17 cellular contexts compared by ENCODE assay signal in genomic region chr11:64841592-64842365, GRCh38. TPM values are rescaled to one million over a fixed set of nuclear protein-coding genes. Genes with fewer than 3 reads are reported as not detected.
DNase-seq lines count a peak whose midpoint lies in the region; ATAC-seq and TF ChIP-seq lines count a peak whose summit lies in the region.
"Had no signal": no experiment of that assay in that cellular context is flagged by ENCODE, and none has a peak within 500 bp of the region (broad histone marks: within the 10 kb centered on the region; RNA-seq: fewer than 3 reads in every experiment).

No MANE protein-coding gene starts in this region.

- no peak overlapping the region for H3K27ac Mint-ChIP-seq in activated CD8-positive, alpha-beta memory T cell treated with anti-CD3 and anti-CD28 coated beads, Interleukin-2, amount 10 ng/mL, durations not matched to agents 7 days and 5 days
- H3K27ac Mint-ChIP-seq: activated CD8-positive, alpha-beta T cell treated with anti-CD3 and anti-CD28 coated beads, Interleukin-2, amount 10 ng/mL, durations not matched to agents 7 days and 5 days had no signal

- intact Hi-C loops in breast epithelium (cut with DNase I; ENCODE audit: low total_unique reads) = no loop called here

- H3K36me3 Mint-ChIP-seq in activated CD8-positive, alpha-beta memory T cell treated with anti-CD3 and anti-CD28 coated beads, Interleukin-2, amount 10 ng/mL, durations not matched to agents 7 days and 5 days = no peaks in the 10 kb centered on the region

- WGBS in mesenchymal stem cell = 85% methylated on average over 15 of the region's 15 CpGs
- WGBS in upper lobe of left lung, 2 donors = 87% methylated on average over 8 to 14 of the region's 15 CpGs

- TF ChIP-seq CTCF in breast epithelium (IDR thresholded peaks at IDR 0.05) (no peak), upper lobe of left lung (IDR thresholded peaks at IDR 0.05) (no peak), coronary artery (IDR thresholded peaks at IDR 0.05) (no peak)

- H4K91ac ChIP-seq in mesenchymal stem cell (ENCODE audit: low read length) = no peak overlapping the region

- H3K27ac ChIP-seq in breast epithelium (peak overlapping the region; percentile 94 to 96), mesenchymal stem cell (ENCODE audit: low read length, poor library complexity, severe bottlenecking) (no peak overlapping the region), upper lobe of left lung (peak overlapping the region; percentile 77 to 88 (median 79)), coronary artery (no peak overlapping the region)

- H2BK120ac ChIP-seq in mesenchymal stem cell (ENCODE audit: low read depth, low read length) = no peak overlapping the region

- H4K8ac ChIP-seq in mesenchymal stem cell (ENCODE audit: low read length) = peak overlapping the region; percentile 48

- peak; percentile 40 for DNase-seq in activated CD8-positive, alpha-beta memory T cell treated with anti-CD3 and anti-CD28 coated beads, Interleukin-2, amount 10 ng/mL, durations not matched to agents 7 days and 5 days
- no peak for DNase-seq in activated CD8-positive, alpha-beta memory T cell treated with anti-CD3 and anti-CD28 coated beads for 24 hours
- DNase-seq in breast epithelium (ENCODE audit: low spot score in 2 of 2) = peak in 1 of 2 donors; percentile 88
- DNase-seq in mesenchymal stem cell = no peak
- DNase-seq in upper lobe of left lung = peak in 1 of 2 donors; percentile 51
- DNase-seq in coronary artery (ENCODE audit: low spot score) = no peak
- DNase-seq in stimulated activated CD4-positive, alpha-beta T cell treated with anti-CD3 and anti-CD28 coated beads, Interleukin-2, amount 100 ng/mL, for 48 hours = no peak
- no peak for DNase-seq in HPDE6-E6E7 (ENCODE audit: extremely low spot score)
- DNase-seq: 8988T; activated CD8-positive, alpha-beta T cell treated with anti-CD3 and anti-CD28 coated beads, Interleukin-2, amount 10 ng/mL, durations not matched to agents 7 days and 5 days; activated effector memory CD4-positive, alpha-beta T cell treated with anti-CD3 and anti-CD28 coated beads, Interleukin-2, amount 50 U/mL, for 16 hours; aorta; DND-41; MM.1S; SW 1271 had no signal

- peak overlapping the region; percentile 56 for H2BK15ac ChIP-seq in mesenchymal stem cell (ENCODE audit: low read depth, poor library complexity, severe bottlenecking)

- peak overlapping the region in 1 of 2 experiments; percentile 53 for H2BK12ac ChIP-seq in mesenchymal stem cell (ENCODE audit: low read length in 2 of 2)

- TF ChIP-seq POLR2A in breast epithelium (IDR thresholded peaks at IDR 0.05) (no peak), upper lobe of left lung (IDR thresholded peaks at IDR 0.05) (no peak)

- H3K36me3 ChIP-seq in breast epithelium = no peaks in the 10 kb centered on the region
- peaks cover 0 to 28% of the 10 kb centered on the region in 2 experiments for H3K36me3 ChIP-seq in mesenchymal stem cell (ENCODE audit: control insufficient read depth in 1 of 2, insufficient read depth in 2 of 2, low read depth in 1 of 2, low read length in 2 of 2)
- peaks cover 0 to 22% (median 16%) of the 10 kb centered on the region in 4 donors for H3K36me3 ChIP-seq in upper lobe of left lung

- peak overlapping the region in 1 of 2 experiments; percentile 24 for H3K23ac ChIP-seq in mesenchymal stem cell (ENCODE audit: low read length in 2 of 2)

- no peak for ATAC-seq in activated CD8-positive, alpha-beta memory T cell treated with anti-CD3 and anti-CD28 coated beads, Interleukin-2, amount 10 ng/mL, durations not matched to agents 7 days and 5 days
- no peak for ATAC-seq in upper lobe of left lung (ENCODE audit: low FRiP score in 2 of 2)
- ATAC-seq: activated CD8-positive, alpha-beta T cell treated with anti-CD3 and anti-CD28 coated beads, Interleukin-2, amount 10 ng/mL, durations not matched to agents 7 days and 5 days had no signal

- no peaks in the 10 kb centered on the region for H3K9me3 Mint-ChIP-seq in activated CD8-positive, alpha-beta memory T cell treated with anti-CD3 and anti-CD28 coated beads, Interleukin-2, amount 10 ng/mL, durations not matched to agents 7 days and 5 days (ENCODE audit: low read depth)

- no peak overlapping the region for H3K9ac ChIP-seq in mesenchymal stem cell (ENCODE audit: low read length)

- H3K27me3 Mint-ChIP-seq in activated CD8-positive, alpha-beta memory T cell treated with anti-CD3 and anti-CD28 coated beads, Interleukin-2, amount 10 ng/mL, durations not matched to agents 7 days and 5 days = no peaks in the 10 kb centered on the region

- peaks cover 0 to 10% of the 10 kb centered on the region in 2 donors for H3K4me1 ChIP-seq in breast epithelium
- peaks cover 32% of the 10 kb centered on the region for H3K4me1 ChIP-seq in mesenchymal stem cell (ENCODE audit: control insufficient read depth, insufficient read depth, low read depth, low read length)
- peaks cover 8 to 35% (median 23%) of the 10 kb centered on the region in 4 donors for H3K4me1 ChIP-seq in upper lobe of left lung

- no peak overlapping the region for H3K18ac ChIP-seq in mesenchymal stem cell (ENCODE audit: low read depth in 1 of 2, low read length in 2 of 2)

- H3K9me3 ChIP-seq in breast epithelium = no peaks in the 10 kb centered on the region
- no peaks in the 10 kb centered on the region for H3K9me3 ChIP-seq in mesenchymal stem cell (ENCODE audit: control insufficient read depth, low read length)
- no peaks in the 10 kb centered on the region for H3K9me3 ChIP-seq in upper lobe of left lung

- TF ChIP-seq EP300 in upper lobe of left lung (IDR thresholded peaks at IDR 0.05) = no peak

- no peak overlapping the region for H3K4me3 Mint-ChIP-seq in activated CD8-positive, alpha-beta memory T cell treated with anti-CD3 and anti-CD28 coated beads, Interleukin-2, amount 10 ng/mL, durations not matched to agents 7 days and 5 days
- H3K4me3 Mint-ChIP-seq: activated CD8-positive, alpha-beta T cell treated with anti-CD3 and anti-CD28 coated beads, Interleukin-2, amount 10 ng/mL, durations not matched to agents 7 days and 5 days; CD14-positive monocyte had no signal

- no peak overlapping the region for H3K14ac ChIP-seq in mesenchymal stem cell (ENCODE audit: low read length in 2 of 2)

- H2BK5ac ChIP-seq in mesenchymal stem cell (ENCODE audit: low read depth, low read length, poor library complexity, severe bottlenecking) = no peak overlapping the region

- peak overlapping the region in 2 of 3 donors; percentile 68 to 82 for H3K4me3 ChIP-seq in breast epithelium
- H3K4me3 ChIP-seq in mesenchymal stem cell (ENCODE audit: insufficient read depth in 1 of 2, low read depth in 1 of 2, low read length in 2 of 2) = no peak overlapping the region
- no peak overlapping the region for H3K4me3 ChIP-seq in upper lobe of left lung
- H3K4me3 ChIP-seq in coronary artery = no peak overlapping the region

- peak overlapping the region; percentile 14 for H2AK5ac ChIP-seq in mesenchymal stem cell (ENCODE audit: low read length, severe bottlenecking)

- CTCF ChIA-PET in activated CD8-positive, alpha-beta memory T cell treated with anti-CD3 and anti-CD28 coated beads, Interleukin-2, amount 10 ng/mL, durations not matched to agents 7 days and 5 days (lab: Charles Lee) = interaction anchor here (1.5 to 29.2 kb wide), 3 partner anchors 19 to 54 kb away, joined by 4 to 1163 read pairs (median 409); partner anchors contain the start of gene EHD1

- H3K4ac ChIP-seq in mesenchymal stem cell (ENCODE audit: low read depth in 1 of 2, low read length in 2 of 2) = no peak overlapping the region

- peaks cover 3% of the 10 kb centered on the region for H3K79me1 ChIP-seq in mesenchymal stem cell (replicated peaks; ENCODE audit: low read length, poor library complexity, severe bottlenecking)

- H3K4me2 ChIP-seq in mesenchymal stem cell (ENCODE audit: low read length, poor library complexity, severe bottlenecking) = no peak overlapping the region

- H3K27me3 ChIP-seq in breast epithelium (no peaks in the 10 kb centered on the region), mesenchymal stem cell (ENCODE audit: control insufficient read depth in 1 of 2, insufficient read depth in 1 of 2, low read length in 2 of 2) (no peaks in the 10 kb centered on the region), upper lobe of left lung (no peaks in the 10 kb centered on the region)

- peaks cover 19% of the 10 kb centered on the region for H3K4me1 Mint-ChIP-seq in activated CD8-positive, alpha-beta memory T cell treated with anti-CD3 and anti-CD28 coated beads, Interleukin-2, amount 10 ng/mL, durations not matched to agents 7 days and 5 days

- no peak overlapping the region for H2AFZ ChIP-seq in mesenchymal stem cell (ENCODE audit: low read depth, low read length)

RNA-seq across cellular contexts. Expression of gene CDC42BPG, which starts 2.7 kb away (rescaled TPM):
- total RNA-seq in activated CD8-positive, alpha-beta memory T cell treated with anti-CD3 and anti-CD28 coated beads, Interleukin-2, amount 10 ng/mL, durations not matched to agents 7 days and 5 days = under 1 TPM; 0.50 to 0.61 TPM
- 10 to 100 TPM in 1 of 3 donors, 1 to 10 TPM in 1, not detected in 1; 5.9 to 14.9 TPM for total RNA-seq in breast epithelium
- 0.26 TPM for polyA plus RNA-seq in mesenchymal stem cell (2013, experiment 1 of 2)
- polyA plus RNA-seq in mesenchymal stem cell (2013, experiment 2 of 2) = 0.21 TPM
- 10 to 100 TPM; 21.6 to 62.4 (median 26.0) TPM for total RNA-seq in upper lobe of left lung
- total RNA-seq: RPMI7951 had no signal
- polyA plus RNA-seq: CD14-positive monocyte had no signal

RNA-seq across cellular contexts. Expression of gene MEN1, which starts 31.4 kb away (rescaled TPM):
- total RNA-seq in activated CD8-positive, alpha-beta memory T cell treated with anti-CD3 and anti-CD28 coated beads, Interleukin-2, amount 10 ng/mL, durations not matched to agents 7 days and 5 days = 10 to 100 TPM; 31.2 to 42.1 TPM
- 10 to 100 TPM; 11.4 to 19.0 (median 14.8) TPM for total RNA-seq in breast epithelium
- 30.3 TPM for polyA plus RNA-seq in mesenchymal stem cell (2013, experiment 1 of 2)
- polyA plus RNA-seq in mesenchymal stem cell (2013, experiment 2 of 2) = 29.2 TPM
- 10 to 100 TPM; 15.4 to 47.1 (median 24.4) TPM for total RNA-seq in upper lobe of left lung

RNA-seq across cellular contexts. Expression of gene EHD1, which starts 36.6 kb away (rescaled TPM):
- 100 to 1,000 TPM; 149 to 155 TPM for total RNA-seq in activated CD8-positive, alpha-beta memory T cell treated with anti-CD3 and anti-CD28 coated beads, Interleukin-2, amount 10 ng/mL, durations not matched to agents 7 days and 5 days
- total RNA-seq in breast epithelium = 10 to 100 TPM; 26.9 to 45.4 (median 31.2) TPM
- polyA plus RNA-seq in mesenchymal stem cell (2013, experiment 1 of 2) = 57.6 TPM
- polyA plus RNA-seq in mesenchymal stem cell (2013, experiment 2 of 2) = 57.2 TPM
- 100 to 1,000 TPM in 4 of 6 donors, 10 to 100 TPM in 2; 43.0 to 167 (median 103) TPM for total RNA-seq in upper lobe of left lung

RNA-seq across cellular contexts. Expression of gene MAP4K2, which starts 38.8 kb away (rescaled TPM):
- total RNA-seq in activated CD8-positive, alpha-beta memory T cell treated with anti-CD3 and anti-CD28 coated beads, Interleukin-2, amount 10 ng/mL, durations not matched to agents 7 days and 5 days = 10 to 100 TPM; 61.1 to 65.0 TPM
- total RNA-seq in breast epithelium (10 to 100 TPM in 2 of 3 donors, 1 to 10 TPM in 1; 7.7 to 16.1 (median 14.0) TPM), upper lobe of left lung (10 to 100 TPM; 19.0 to 84.7 (median 29.2) TPM)
- 12.3 TPM for polyA plus RNA-seq in mesenchymal stem cell (2013, experiment 1 of 2)
- 13.7 TPM for polyA plus RNA-seq in mesenchymal stem cell (2013, experiment 2 of 2)

Comparison
In these comparisons a context has a peak if more than half of its experiments do, and no peak if none do; other contexts are left out.
1. H3K27ac ChIP-seq: peak in breast epithelium (2 of 2) and upper lobe of left lung (4 of 4); none in mesenchymal stem cell (single experiment) and coronary artery (0 of 2).
2. H3K4me3 ChIP-seq: peak in breast epithelium (2 of 3); none in mesenchymal stem cell (0 of 2), upper lobe of left lung (0 of 4) and coronary artery (single experiment).